In the genomic region with DNA sequence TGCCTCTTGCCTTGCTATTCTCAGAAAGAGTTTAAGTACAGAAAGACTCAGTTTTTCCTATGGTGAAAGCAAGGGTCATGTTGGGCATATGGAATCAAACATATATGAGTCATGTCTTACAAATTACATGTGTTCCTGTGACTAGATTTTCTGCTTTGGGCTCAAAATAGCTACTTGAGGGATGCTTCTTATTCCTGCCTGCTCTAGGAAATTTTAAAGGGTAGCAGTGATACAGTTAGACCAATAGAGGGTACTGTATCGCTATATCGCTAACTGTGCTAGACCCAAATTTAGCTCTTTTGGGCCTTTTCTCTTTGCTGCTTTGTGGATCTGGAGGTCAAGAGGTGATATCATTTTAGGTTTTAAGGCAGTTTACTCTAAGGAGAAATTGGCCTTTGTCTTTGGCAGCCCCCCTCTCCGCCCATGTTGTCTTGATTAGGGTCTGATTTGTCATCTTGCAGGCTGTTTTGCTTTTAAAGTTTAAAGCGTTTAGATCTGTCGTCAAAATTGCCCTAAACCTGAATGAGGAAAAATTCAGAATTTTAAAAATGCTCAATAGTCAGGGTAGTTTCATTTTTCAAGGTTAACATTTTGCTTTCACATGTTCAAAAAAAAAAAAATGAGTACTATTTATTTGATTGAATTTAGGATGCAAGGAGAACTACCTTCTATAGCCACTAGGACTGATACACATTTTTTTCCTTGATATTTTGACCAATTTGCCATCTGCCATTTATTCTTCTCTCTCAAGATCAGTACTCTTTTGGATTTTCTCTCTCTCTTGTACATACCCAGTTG, we compare ENCODE assay signal across 8 cellular contexts. TPM values are rescaled to one million over a fixed set of nuclear protein-coding genes. Genes with fewer than 3 reads are reported as not detected.
DNase-seq lines count a peak whose midpoint lies in the region; ATAC-seq and TF ChIP-seq lines count a peak whose summit lies in the region.

No MANE protein-coding gene starts in this region.

- no peak overlapping the region for H3K4me3 Mint-ChIP-seq in CD14-positive monocyte

- peak; percentile 65 for TF ChIP-seq CTCF in CD14-positive monocyte (IDR thresholded peaks at IDR 0.05)
- TF ChIP-seq CTCF in kidney epithelial cell (IDR thresholded peaks at IDR 0.05; ENCODE audit: insufficient read depth, low read length, poor library complexity, severe bottlenecking) = peak; percentile 25

- H3K36me3 ChIP-seq in adipocyte (ENCODE audit: control insufficient read depth, insufficient read depth, low read length, severe bottlenecking) (no peaks in the 10 kb centered on the region), kidney epithelial cell (ENCODE audit: control insufficient read depth, insufficient read depth, low read length) (no peaks in the 10 kb centered on the region)

- H3K4me1 ChIP-seq in adipocyte (ENCODE audit: control insufficient read depth, insufficient read depth, low read length) = peaks cover 33% of the 10 kb centered on the region

- peaks cover 55% of the 10 kb centered on the region for H3K4me1 Mint-ChIP-seq in CD14-positive monocyte

- peaks cover 0 to 2% (median 0%) of the 10 kb centered on the region in 7 donors for H3K9me3 Mint-ChIP-seq in CD14-positive monocyte

- no peaks in the 10 kb centered on the region for H3K9me3 ChIP-seq in adipocyte (ENCODE audit: control insufficient read depth, low read length)

- no peaks in the 10 kb centered on the region for H3K27me3 Mint-ChIP-seq in CD14-positive monocyte (ENCODE audit: low read depth in 3 of 3)

- H3K36me3 Mint-ChIP-seq in CD14-positive monocyte = peaks cover 2 to 6% of the 10 kb centered on the region in 2 donors

- intact Hi-C loops in CD14-positive monocyte (cut with micrococcal nuclease) = no loop called here

- no peak for DNase-seq in CD14-positive monocyte (ENCODE audit: low spot score)
- peak; percentile 22 for DNase-seq in HT-29 (ENCODE audit: low spot score)
- DNase-seq in adipocyte (ENCODE audit: low read depth) = peak; percentile 78
- DNase-seq in kidney epithelial cell (ENCODE audit: low read depth) = no peak
- no peak for DNase-seq in epidermal melanocyte (ENCODE audit: insufficient read length, low spot score)
- DNase-seq in effector CD8-positive, alpha-beta T cell (lab: John Stamatoyannopoulos, UW) = no peak

- ATAC-seq in GM19452 (IDR thresholded peaks at IDR 0.05; ENCODE audit: unreplicated experiment) = no peak
- no peak for ATAC-seq in HG02852 (IDR thresholded peaks at IDR 0.05; ENCODE audit: unreplicated experiment)

- H3K9ac ChIP-seq in adipocyte (ENCODE audit: low read length) = peak overlapping the region; percentile 56

- no peaks in the 10 kb centered on the region for H3K27me3 ChIP-seq in adipocyte (replicated peaks; ENCODE audit: control insufficient read depth, insufficient read depth, low read length)
- no peaks in the 10 kb centered on the region for H3K27me3 ChIP-seq in kidney epithelial cell (ENCODE audit: control insufficient read depth, insufficient read depth, low read length)

- peak overlapping the region in 5 of 7 donors; percentile 16 to 66 (median 31) for H3K27ac Mint-ChIP-seq in CD14-positive monocyte

- no peak overlapping the region for H3K4me3 ChIP-seq in adipocyte (ENCODE audit: low read length)
- H3K4me3 ChIP-seq in kidney epithelial cell (ENCODE audit: low read depth, low read length) = no peak overlapping the region

RNA-seq across cellular contexts. Expression of gene NFATC3, which starts 8.8 kb away (rescaled TPM):
- polyA plus RNA-seq in CD14-positive monocyte = 10 to 100 TPM; 15.8 to 21.8 TPM
- total RNA-seq in HT-29 (2014; rRNA removed; shearing (Covaris generic)) = 20.4 and 20.8 TPM in 2 replicates
- 15.2 and 21.7 TPM in 2 replicates for total RNA-seq in kidney epithelial cell

Comparison
In these comparisons a context has a peak if more than half of its experiments do, and no peak if none do; other contexts are left out.
1. DNase-seq: peak in HT-29 (single experiment) and adipocyte (single experiment); none in CD14-positive monocyte (single experiment), kidney epithelial cell (single experiment), epidermal melanocyte (single experiment) and effector CD8-positive, alpha-beta T cell (single experiment).